Comparison of ENCODE assay signal across 16 cellular contexts in genomic region chr1:235239821-235240220, GRCh38.
A peak's percentile ranks its signal among the peaks of the same experiment; 100 is the strongest.
DNase-seq lines count a peak whose midpoint lies in the region; ATAC-seq and TF ChIP-seq lines count a peak whose summit lies in the region.
"Had no signal": no experiment of that assay in that cellular context is flagged by ENCODE, and none has a peak within 500 bp of the region (broad histone marks: within the 10 kb centered on the region; RNA-seq: fewer than 3 reads in every experiment).

No MANE protein-coding gene starts in this region.

- no peak overlapping the region for H3K56ac ChIP-seq in mesendoderm (ENCODE audit: low read length)

- H3K4me2 ChIP-seq in GM23248 (ENCODE audit: unreplicated experiment) (no peak overlapping the region), mesendoderm (ENCODE audit: low read length) (no peak overlapping the region), MM.1S (ENCODE audit: low read depth, low read length) (no peak overlapping the region)

- no peak overlapping the region for H4K5ac ChIP-seq in mesendoderm (ENCODE audit: low read length)

- H3K79me2 ChIP-seq in GM23248 (ENCODE audit: insufficient read depth) (peaks cover 39% of the 10 kb centered on the region; the same call in 1 of the 2 replicates), mesendoderm (ENCODE audit: control insufficient read depth, insufficient read depth, low read length) (no peaks in the 10 kb centered on the region), MM.1S (ENCODE audit: low read length) (0 out of 2 replicates have a peak, but pooled peaks cover 1% of the 10 kb centered on the region)

- 72 to 78% methylated on average over 2 of the region's 2 CpGs for WGBS in GM23248 (ENCODE audit: low coverage in 1 of 2, low lambda C conversion rate in 2 of 2, missing lambda C conversion rate in 2 of 2), 2 experiments
- no CpG with 5 or more reads among the region's 2 CpGs for WGBS in mesendoderm (ENCODE audit: extremely low coverage, insufficient coverage, low lambda C conversion rate)

- H3F3A ChIP-seq in GM23248 (ENCODE audit: insufficient read depth), result peaks cover 7% of the 10 kb centered on the region
- no peaks in the 10 kb centered on the region for H3F3A ChIP-seq in MM.1S (ENCODE audit: insufficient read depth, low read length)

- no peak for ATAC-seq in left cardiac atrium
- ATAC-seq in GM21723 (IDR thresholded peaks at IDR 0.05; ENCODE audit: unreplicated experiment), result no peak
- ATAC-seq: activated naive CD8-positive, alpha-beta T cell treated with anti-CD3 and anti-CD28 coated beads, Interleukin-2, amount 50 U/mL, for 24 hours; left lung had no signal

- no peak overlapping the region for H2BK15ac ChIP-seq in mesendoderm (replicated peaks; ENCODE audit: low read depth)

- no peaks in the 10 kb centered on the region for H3K27me3 Mint-ChIP-seq in CD4-positive, alpha-beta memory T cell
- H3K27me3 Mint-ChIP-seq in activated T-helper 2 cell treated with anti-CD3 and anti-CD28 coated beads, Interferon-gamma antibody, Interleukin-2, Interleukin-4, amounts not matched to agents 10 μg/mL and 5 μg/mL and 100 μg/mL, durations not matched to agents 14 hours and 24 hours and 36 hours (ENCODE audit: low read depth), result no peaks in the 10 kb centered on the region
- H3K27me3 Mint-ChIP-seq: activated naive CD8-positive, alpha-beta T cell treated with anti-CD3 and anti-CD28 coated beads, Interleukin-2, amount 50 U/mL, for 24 hours had no signal

- H3K9ac ChIP-seq in GM23248 (no peak overlapping the region), mesendoderm (ENCODE audit: low read length) (no peak overlapping the region), MM.1S (ENCODE audit: low read length) (no peak overlapping the region)

- H2BK5ac ChIP-seq in mesendoderm (ENCODE audit: low read length), result no peak overlapping the region

- no peak overlapping the region for H2AK5ac ChIP-seq in mesendoderm (ENCODE audit: low read length)

- peaks cover 28 to 43% (median 34%) of the 10 kb centered on the region in 4 donors for H3K4me1 Mint-ChIP-seq in CD4-positive, alpha-beta memory T cell
- peaks cover 39% of the 10 kb centered on the region for H3K4me1 Mint-ChIP-seq in activated T-helper 2 cell treated with anti-CD3 and anti-CD28 coated beads, Interferon-gamma antibody, Interleukin-2, Interleukin-4, amounts not matched to agents 10 μg/mL and 5 μg/mL and 100 μg/mL, durations not matched to agents 14 hours and 24 hours and 36 hours (ENCODE audit: low read depth)
- H3K4me1 Mint-ChIP-seq: nephron had no signal

- H3K27ac ChIP-seq in CD4-positive, alpha-beta memory T cell (ENCODE audit: low read depth, low read length), result no peak overlapping the region
- H3K27ac ChIP-seq in GM23248 (no peak overlapping the region; the same call in 1 of the 2 replicates), mesendoderm (ENCODE audit: low read depth, low read length) (no peak overlapping the region), MM.1S (ENCODE audit: low read length) (no peak overlapping the region)
- H3K27ac ChIP-seq: left lung had no signal

- H2BK120ac ChIP-seq in mesendoderm (ENCODE audit: low read depth, low read length), result no peak overlapping the region

- H3K27me3 ChIP-seq in CD4-positive, alpha-beta memory T cell (ENCODE audit: insufficient read depth, low read length), result no peaks in the 10 kb centered on the region
- no peaks in the 10 kb centered on the region for H3K27me3 ChIP-seq in GM23248 (replicated peaks; ENCODE audit: insufficient read depth)
- no peaks in the 10 kb centered on the region for H3K27me3 ChIP-seq in mesendoderm (ENCODE audit: insufficient read depth, low read length, poor library complexity)
- no peaks in the 10 kb centered on the region for H3K27me3 ChIP-seq in MM.1S (replicated peaks; ENCODE audit: insufficient read depth, low read length)
- H3K27me3 ChIP-seq: left lung had no signal

- H2AFZ ChIP-seq in GM23248 (no peak overlapping the region), MM.1S (ENCODE audit: low read length) (no peak overlapping the region)

- H3K9me2 ChIP-seq in GM23248 (ENCODE audit: insufficient read depth) (no peaks in the 10 kb centered on the region), MM.1S (replicated peaks; ENCODE audit: insufficient read depth, low read length) (no peaks in the 10 kb centered on the region)

- H3K4ac ChIP-seq in mesendoderm (ENCODE audit: low read depth, low read length), result no peak overlapping the region

- no peaks in the 10 kb centered on the region for H3K9me3 Mint-ChIP-seq in CD4-positive, alpha-beta memory T cell
- H3K9me3 Mint-ChIP-seq in activated T-helper 2 cell treated with anti-CD3 and anti-CD28 coated beads, Interferon-gamma antibody, Interleukin-2, Interleukin-4, amounts not matched to agents 10 μg/mL and 5 μg/mL and 100 μg/mL, durations not matched to agents 14 hours and 24 hours and 36 hours, result no peaks in the 10 kb centered on the region
- H3K9me3 Mint-ChIP-seq: activated naive CD8-positive, alpha-beta T cell treated with anti-CD3 and anti-CD28 coated beads, Interleukin-2, amount 50 U/mL, for 24 hours; nephron had no signal

- no peaks in the 10 kb centered on the region for H3K79me1 ChIP-seq in mesendoderm (ENCODE audit: low read length)

- no peak overlapping the region for H3K4me3 ChIP-seq in CD4-positive, alpha-beta memory T cell (ENCODE audit: low read length in 2 of 2)
- H3K4me3 ChIP-seq in GM23248 (no peak overlapping the region), mesendoderm (ENCODE audit: low read length) (no peak overlapping the region), MM.1S (ENCODE audit: low read length) (no peak overlapping the region)
- H3K4me3 ChIP-seq: left lung had no signal

- in situ Hi-C loops in GM23248 (cut with MboI), result loop anchor here (10.0 kb wide), 1 partner anchor 175 kb away; no protein-coding TSS in a partner anchor

- H3K18ac ChIP-seq in mesendoderm (ENCODE audit: low read length), result no peak overlapping the region

- peaks cover 16% of the 10 kb centered on the region for H3K36me3 ChIP-seq in CD4-positive, alpha-beta memory T cell (ENCODE audit: insufficient read depth, low read length)
- H3K36me3 ChIP-seq in GM23248 (ENCODE audit: low read depth), result peaks cover 20% of the 10 kb centered on the region
- H3K36me3 ChIP-seq in mesendoderm (ENCODE audit: control insufficient read depth, insufficient read depth, low read length), result no peaks in the 10 kb centered on the region
- no peaks in the 10 kb centered on the region; the same call in 1 of the 2 replicates for H3K36me3 ChIP-seq in MM.1S (replicated peaks; ENCODE audit: insufficient read depth, low read length)

- TF ChIP-seq CTCF in MM.1S (IDR thresholded peaks at IDR 0.05; ENCODE audit: low read length), result no peak

- H3K9me3 ChIP-seq in CD4-positive, alpha-beta memory T cell (ENCODE audit: control insufficient read depth in 1 of 2, low read length in 2 of 2), result no peaks in the 10 kb centered on the region
- H3K9me3 ChIP-seq in GM23248 (ENCODE audit: low read depth) (no peaks in the 10 kb centered on the region), MM.1S (replicated peaks; ENCODE audit: insufficient read depth, low read length) (no peaks in the 10 kb centered on the region)
- H3K9me3 ChIP-seq: left lung had no signal

- peak overlapping the region in 2 of 8 donors; percentile 5 to 17 for H3K4me3 Mint-ChIP-seq in CD4-positive, alpha-beta memory T cell
- H3K4me3 Mint-ChIP-seq in activated T-helper 2 cell treated with anti-CD3 and anti-CD28 coated beads, Interferon-gamma antibody, Interleukin-2, Interleukin-4, amounts not matched to agents 10 μg/mL and 5 μg/mL and 100 μg/mL, durations not matched to agents 14 hours and 24 hours and 36 hours (ENCODE audit: low read depth), result peak overlapping the region; percentile 18
- H3K4me3 Mint-ChIP-seq: activated naive CD8-positive, alpha-beta T cell treated with anti-CD3 and anti-CD28 coated beads, Interleukin-2, amount 50 U/mL, for 24 hours; nephron had no signal

- CTCF ChIA-PET in CD4-positive, alpha-beta memory T cell (lab: Charles Lee; ENCODE audit: partially characterized antibody), result interaction anchor here (0.7 to 3.9 kb wide), 3 partner anchors 8 to 176 kb away, joined by 3 to 25 read pairs (median 4); no protein-coding TSS in a partner anchor

- H4K20me1 ChIP-seq in GM23248 (ENCODE audit: insufficient read depth) (no peaks in the 10 kb centered on the region), MM.1S (ENCODE audit: insufficient read depth, low read length) (no peaks in the 10 kb centered on the region)

- DNase-seq in CD4-positive, alpha-beta memory T cell, result peak in 2 of 5 donors; percentile 9 to 10
- DNase-seq in GM23248 (peak; percentile 20), mesendoderm (peak; percentile 8), MM.1S (no peak), left cardiac atrium (no peak)
- DNase-seq in activated T-helper 2 cell treated with anti-CD3 and anti-CD28 coated beads, Interferon-gamma antibody, Interleukin-2, Interleukin-4, amounts not matched to agents 10 μg/mL and 5 μg/mL and 100 μg/mL, durations not matched to agents 14 hours and 24 hours and 36 hours (ENCODE audit: low spot score), result no peak
- DNase-seq: activated naive CD8-positive, alpha-beta T cell treated with anti-CD3 and anti-CD28 coated beads, Interleukin-2, amount 50 U/mL, for 24 hours; central memory CD4-positive, alpha-beta T cell; DMS53; effector memory CD4-positive, alpha-beta T cell; left lung; NCI-H2029 treated with DMSO at 0.1 percent for 48 hours; NCI-H526; substantia nigra had no signal

- no peak overlapping the region for H4K8ac ChIP-seq in mesendoderm (ENCODE audit: low read depth, low read length)

- H3K4me1 ChIP-seq in CD4-positive, alpha-beta memory T cell (ENCODE audit: insufficient read depth, low read length), result peaks cover 30% of the 10 kb centered on the region
- H3K4me1 ChIP-seq in GM23248 (ENCODE audit: insufficient read depth) (peaks cover 11% of the 10 kb centered on the region), mesendoderm (ENCODE audit: control insufficient read depth, low read depth, low read length) (no peaks in the 10 kb centered on the region), MM.1S (ENCODE audit: low read length) (no peaks in the 10 kb centered on the region)

- no peak overlapping the region for H3K23ac ChIP-seq in mesendoderm (ENCODE audit: low read length)

- intact Hi-C loops in CD4-positive, alpha-beta memory T cell (cut with micrococcal nuclease), result no loop called here
- intact Hi-C loops in activated T-helper 2 cell treated with anti-CD3 and anti-CD28 coated beads, Interferon-gamma antibody, Interleukin-2, Interleukin-4, amounts not matched to agents 10 μg/mL and 5 μg/mL and 100 μg/mL, durations not matched to agents 14 hours and 24 hours and 36 hours (cut with micrococcal nuclease), result loop anchor here (10.0 kb wide), 2 partner anchors 135 to 755 kb away; no protein-coding TSS in a partner anchor
- intact Hi-C loops in left cardiac atrium (cut with DNase I), result no loop called here

- peak overlapping the region in 5 of 7 donors; percentile 30 to 86 (median 63) for H3K27ac Mint-ChIP-seq in CD4-positive, alpha-beta memory T cell
- H3K27ac Mint-ChIP-seq in activated T-helper 2 cell treated with anti-CD3 and anti-CD28 coated beads, Interferon-gamma antibody, Interleukin-2, Interleukin-4, amounts not matched to agents 10 μg/mL and 5 μg/mL and 100 μg/mL, durations not matched to agents 14 hours and 24 hours and 36 hours, result peak overlapping the region; percentile 12
- H3K27ac Mint-ChIP-seq: activated naive CD8-positive, alpha-beta T cell treated with anti-CD3 and anti-CD28 coated beads, Interleukin-2, amount 50 U/mL, for 24 hours had no signal

- POLR2A ChIA-PET in CD4-positive, alpha-beta memory T cell (lab: Charles Lee; ENCODE audit: partially characterized antibody), result no interaction called here

- peaks cover 21 to 60% of the 10 kb centered on the region in 2 donors for H3K36me3 Mint-ChIP-seq in CD4-positive, alpha-beta memory T cell
- peaks cover 48% of the 10 kb centered on the region for H3K36me3 Mint-ChIP-seq in activated T-helper 2 cell treated with anti-CD3 and anti-CD28 coated beads, Interferon-gamma antibody, Interleukin-2, Interleukin-4, amounts not matched to agents 10 μg/mL and 5 μg/mL and 100 μg/mL, durations not matched to agents 14 hours and 24 hours and 36 hours (ENCODE audit: low read depth)

Comparison
In these comparisons a context has a peak if more than half of its experiments do, and no peak if none do; other contexts are left out.
1. DNase-seq: peak in GM23248 (single experiment) and mesendoderm (single experiment); none in activated T-helper 2 cell treated with anti-CD3 and anti-CD28 coated beads, Interferon-gamma antibody, Interleukin-2, Interleukin-4, amounts not matched to agents 10 μg/mL and 5 μg/mL and 100 μg/mL, durations not matched to agents 14 hours and 24 hours and 36 hours (single experiment), MM.1S (single experiment) and left cardiac atrium (single experiment).